In genomic region chrY:7299960-7300359, GRCh38 we compare ENCODE assay signal across 20 cellular contexts.
DNase-seq lines count a peak whose midpoint lies in the region; ATAC-seq and TF ChIP-seq lines count a peak whose summit lies in the region.
"Had no signal": no experiment of that assay in that cellular context is flagged by ENCODE, and none has a peak within 500 bp of the region (broad histone marks: within the 10 kb centered on the region; RNA-seq: fewer than 3 reads in every experiment).

No MANE protein-coding gene starts in this region.

- POLR2A ChIA-PET in activated CD8-positive, alpha-beta T cell treated with anti-CD3 and anti-CD28 coated beads for 36 hours (lab: Charles Lee) = interaction anchor here (1.1 kb wide), 1 partner anchor 10 kb away, joined by 3 read pairs; no protein-coding TSS in a partner anchor

- peaks cover 5% of the 10 kb centered on the region for H3K36me3 ChIP-seq in CD4-positive, CD25-positive, alpha-beta regulatory T cell (ENCODE audit: control insufficient read depth, insufficient read depth, low read length)
- H3K36me3 ChIP-seq: HAP-1, right atrium auricular region had no signal

- no peaks in the 10 kb centered on the region for H3K27me3 Mint-ChIP-seq in T-helper 1 cell treated with Interleukin-12 subunit alpha and Interleukin-12 subunit beta and Interleukin-4 antibody, amounts not matched to agents 30 μg/mL and 1 μg/mL, for 36 hours (ENCODE audit: low read depth)
- no peaks in the 10 kb centered on the region for H3K27me3 Mint-ChIP-seq in CD4-positive, CD25-positive, alpha-beta regulatory T cell
- no peaks in the 10 kb centered on the region for H3K27me3 Mint-ChIP-seq in activated CD8-positive, alpha-beta T cell treated with anti-CD3 and anti-CD28 coated beads for 36 hours
- H3K27me3 Mint-ChIP-seq in memory B cell = no peaks in the 10 kb centered on the region

- peak overlapping the region; percentile 70 for H3K4me3 Mint-ChIP-seq in T-helper 1 cell treated with Interleukin-12 subunit alpha and Interleukin-12 subunit beta and Interleukin-4 antibody, amounts not matched to agents 30 μg/mL and 1 μg/mL, for 36 hours
- peak overlapping the region in 1 of 4 donors; percentile 79 for H3K4me3 Mint-ChIP-seq in CD4-positive, CD25-positive, alpha-beta regulatory T cell
- H3K4me3 Mint-ChIP-seq in activated CD8-positive, alpha-beta T cell treated with anti-CD3 and anti-CD28 coated beads for 36 hours = peak overlapping the region; percentile 12
- H3K4me3 Mint-ChIP-seq in memory B cell = peak overlapping the region; percentile 39

- DNase-seq in T-helper 1 cell = no peak
- DNase-seq in CD4-positive, CD25-positive, alpha-beta regulatory T cell = no peak
- peak; percentile 16 for DNase-seq in activated CD8-positive, alpha-beta T cell treated with anti-CD3 and anti-CD28 coated beads for 36 hours
- DNase-seq in memory B cell (ENCODE audit: low spot score in 2 of 2) = no peak
- DNase-seq: 8988T; cortex of kidney; IMR-90; lower lobe of right lung; NCI-H1417; NCI-H2171; NCI-H69; stimulated activated naive CD4-positive, alpha-beta T cell treated with Interleukin-2 at 50 U/mL for 16 hours; trophoblast cell had no signal

- peaks cover 30% of the 10 kb centered on the region for H3K36me3 Mint-ChIP-seq in T-helper 1 cell treated with Interleukin-12 subunit alpha and Interleukin-12 subunit beta and Interleukin-4 antibody, amounts not matched to agents 30 μg/mL and 1 μg/mL, for 36 hours (ENCODE audit: low read depth)
- H3K36me3 Mint-ChIP-seq in CD4-positive, CD25-positive, alpha-beta regulatory T cell = no peaks in the 10 kb centered on the region
- H3K36me3 Mint-ChIP-seq in activated CD8-positive, alpha-beta T cell treated with anti-CD3 and anti-CD28 coated beads for 36 hours (ENCODE audit: low read depth) = peaks cover 44% of the 10 kb centered on the region
- H3K36me3 Mint-ChIP-seq in memory B cell = peaks cover 15% of the 10 kb centered on the region

- H3K27me3 ChIP-seq in CD4-positive, CD25-positive, alpha-beta regulatory T cell (ENCODE audit: control insufficient read depth, insufficient read depth, low read length) = no peaks in the 10 kb centered on the region
- H3K27me3 ChIP-seq: right atrium auricular region had no signal

- H3K9me3 ChIP-seq in CD4-positive, CD25-positive, alpha-beta regulatory T cell (ENCODE audit: control insufficient read depth in 2 of 2, low read length in 2 of 2) = no peaks in the 10 kb centered on the region
- H3K9me3 ChIP-seq: HAP-1, lower lobe of right lung, right atrium auricular region had no signal

- ATAC-seq in CD4-positive, CD25-positive, alpha-beta regulatory T cell (ENCODE audit: low read depth in 2 of 2) = peak in 1 of 2 donors; percentile 71
- peak; percentile 27 for ATAC-seq in activated CD8-positive, alpha-beta T cell treated with anti-CD3 and anti-CD28 coated beads for 36 hours
- ATAC-seq in memory B cell (ENCODE audit: low read depth) (peak; percentile 53), GM18867 (IDR thresholded peaks at IDR 0.05; ENCODE audit: unreplicated experiment) (no peak), GM19351 (IDR thresholded peaks at IDR 0.05; ENCODE audit: unreplicated experiment) (no peak), HG03196 (IDR thresholded peaks at IDR 0.05; ENCODE audit: unreplicated experiment) (no peak)
- ATAC-seq: lower lobe of right lung had no signal

- H3K4me3 ChIP-seq in CD4-positive, CD25-positive, alpha-beta regulatory T cell (ENCODE audit: low read depth, low read length) = peak overlapping the region; percentile 64
- H3K4me3 ChIP-seq: HAP-1, lower lobe of right lung, right atrium auricular region had no signal

- H3K27ac ChIP-seq in CD4-positive, CD25-positive, alpha-beta regulatory T cell (ENCODE audit: insufficient read depth, low read length, poor library complexity, severe bottlenecking) = peak overlapping the region; percentile 43
- H3K27ac ChIP-seq: HL-60, lower lobe of right lung, right atrium auricular region had no signal

- no peak for TF ChIP-seq CTCF in activated CD8-positive, alpha-beta T cell treated with anti-CD3 and anti-CD28 coated beads for 36 hours (IDR thresholded peaks at IDR 0.05)

- H3K27ac Mint-ChIP-seq in T-helper 1 cell treated with Interleukin-12 subunit alpha and Interleukin-12 subunit beta and Interleukin-4 antibody, amounts not matched to agents 30 μg/mL and 1 μg/mL, for 36 hours = peak overlapping the region; percentile 71
- peak overlapping the region in 1 of 3 donors; percentile 93 for H3K27ac Mint-ChIP-seq in CD4-positive, CD25-positive, alpha-beta regulatory T cell
- peak overlapping the region; percentile 85 for H3K27ac Mint-ChIP-seq in activated CD8-positive, alpha-beta T cell treated with anti-CD3 and anti-CD28 coated beads for 36 hours
- no peak overlapping the region for H3K27ac Mint-ChIP-seq in memory B cell

- peaks cover 42% of the 10 kb centered on the region for H3K4me1 Mint-ChIP-seq in T-helper 1 cell treated with Interleukin-12 subunit alpha and Interleukin-12 subunit beta and Interleukin-4 antibody, amounts not matched to agents 30 μg/mL and 1 μg/mL, for 36 hours (ENCODE audit: low read depth)
- peaks cover 0 to 36% (median 14%) of the 10 kb centered on the region in 4 donors for H3K4me1 Mint-ChIP-seq in CD4-positive, CD25-positive, alpha-beta regulatory T cell
- peaks cover 58% of the 10 kb centered on the region for H3K4me1 Mint-ChIP-seq in activated CD8-positive, alpha-beta T cell treated with anti-CD3 and anti-CD28 coated beads for 36 hours (ENCODE audit: low read depth)
- H3K4me1 Mint-ChIP-seq in memory B cell = peaks cover 17% of the 10 kb centered on the region

- H3K9me3 Mint-ChIP-seq in T-helper 1 cell treated with Interleukin-12 subunit alpha and Interleukin-12 subunit beta and Interleukin-4 antibody, amounts not matched to agents 30 μg/mL and 1 μg/mL, for 36 hours = no peaks in the 10 kb centered on the region
- no peaks in the 10 kb centered on the region for H3K9me3 Mint-ChIP-seq in CD4-positive, CD25-positive, alpha-beta regulatory T cell
- peaks cover 2% of the 10 kb centered on the region for H3K9me3 Mint-ChIP-seq in activated CD8-positive, alpha-beta T cell treated with anti-CD3 and anti-CD28 coated beads for 36 hours
- H3K9me3 Mint-ChIP-seq in memory B cell = peaks cover 2% of the 10 kb centered on the region

- H3K4me1 ChIP-seq in CD4-positive, CD25-positive, alpha-beta regulatory T cell (ENCODE audit: control insufficient read depth, insufficient read depth, low read length, poor library complexity, severe bottlenecking) = no peaks in the 10 kb centered on the region
- H3K4me1 ChIP-seq: HAP-1, right atrium auricular region had no signal

- CTCF ChIA-PET in activated CD8-positive, alpha-beta T cell treated with anti-CD3 and anti-CD28 coated beads for 36 hours (lab: Charles Lee) = no interaction called here

- intact Hi-C loops in activated CD8-positive, alpha-beta T cell treated with anti-CD3 and anti-CD28 coated beads for 36 hours (cut with micrococcal nuclease) = no loop called here

Comparison
In these comparisons a context has a peak if more than half of its experiments do, and no peak if none do; other contexts are left out.
1. ATAC-seq: peak in activated CD8-positive, alpha-beta T cell treated with anti-CD3 and anti-CD28 coated beads for 36 hours (single experiment) and memory B cell (single experiment); none in GM18867 (single experiment), GM19351 (single experiment) and HG03196 (single experiment).